In genomic region chr2:231925303-231926179, GRCh38 we compare ENCODE assay signal across 8 cellular contexts.
DNase-seq lines count a peak whose midpoint lies in the region; ATAC-seq and TF ChIP-seq lines count a peak whose summit lies in the region.

No MANE protein-coding gene starts in this region.

- TF ChIP-seq CTCF in epithelial cell of esophagus (IDR thresholded peaks at IDR 0.05; ENCODE audit: insufficient read depth, low read depth, low read length, missing control alignments), result peak; percentile 55

- ATAC-seq in HG02798 (IDR thresholded peaks at IDR 0.05; ENCODE audit: poor library complexity, unreplicated experiment), result peak; percentile 46
- ATAC-seq in HG03521 (IDR thresholded peaks at IDR 0.05; ENCODE audit: unreplicated experiment), result no peak

- peak; percentile 22 for DNase-seq in DMS114 treated with DMSO at 0.1 percent for 48 hours (lab: John Stamatoyannopoulos, UW; ENCODE audit: unreplicated experiment)
- DNase-seq in NOMO-1 treated with dmso at 0.1 percent for 144 hours (lab: John Stamatoyannopoulos, UW; ENCODE audit: unreplicated experiment), result peak; percentile 32
- peak; percentile 51 for DNase-seq in activated T-cell treated with anti-CD3 and anti-CD28 coated beads for 24 hours (ENCODE audit: low read depth)
- DNase-seq in epithelial cell of esophagus (ENCODE audit: low read depth), result peak; percentile 83
- DNase-seq in middle frontal gyrus (ENCODE audit: extremely low spot score, low spot score), result peak; percentile 33
- peak; percentile 57 for DNase-seq in stimulated activated CD8-positive, alpha-beta memory T cell treated with anti-CD3 and anti-CD28 coated beads, Interleukin-15, amount 100 ng/mL, for 24 hours (ENCODE audit: low read depth)

- H3K4me3 ChIP-seq in epithelial cell of esophagus (ENCODE audit: low read length), result peak overlapping the region; percentile 37

Comparison
In these comparisons a context has a peak if more than half of its experiments do, and no peak if none do; other contexts are left out.
1. DNase-seq: peak in every context shown above with its lines; median percentile 83 in epithelial cell of esophagus; 57 in stimulated activated CD8-positive, alpha-beta memory T cell treated with anti-CD3 and anti-CD28 coated beads, Interleukin-15, amount 100 ng/mL, for 24 hours; 51 in activated T-cell treated with anti-CD3 and anti-CD28 coated beads for 24 hours; 33 in middle frontal gyrus; 32 in NOMO-1 treated with dmso at 0.1 percent for 144 hours; 22 in DMS114 treated with DMSO at 0.1 percent for 48 hours.